ENCODE assay signal across 1 cellular context in genomic region chr10:96043895-96044580, GRCh38.
TF ChIP-seq lines count a peak whose summit lies in the region.

No MANE protein-coding gene starts in this region.

TF ChIP-seq in H1, 55 proteins besides CTCF, POLR2A, EP300 and RAD21:
- TF ChIP-seq KDM4A (IDR thresholded peaks at IDR 0.05; ENCODE audit: low read depth, low read length, severe bottlenecking) = peak; percentile 22
- TF ChIP-seq POLR2AphosphoS5 (IDR thresholded peaks at IDR 0.05; ENCODE audit: low read depth, low read length) = 0 out of 2 replicates have a peak, but pooled peaks have one; percentile 21
- TF ChIP-seq TAF1 (IDR thresholded peaks at IDR 0.05; ENCODE audit: low read depth, low read length) = peak; percentile 28; the same call in 1 of the 2 replicates
- no peak for TF ChIP-seq CHD7 (IDR thresholded peaks at IDR 0.05; ENCODE audit: insufficient replicate concordance, low read length)
- peak; percentile 12; the same call in 1 of the 2 replicates for TF ChIP-seq RBBP5 (IDR thresholded peaks at IDR 0.05; ENCODE audit: borderline replicate concordance, low read depth, low read length)
- no peak for TF ChIP-seq ATF3 (IDR thresholded peaks at IDR 0.05; ENCODE audit: insufficient read depth, low read depth, low read length)
- peak; percentile 40; the same call in 1 of the 2 replicates for TF ChIP-seq SUZ12 (IDR thresholded peaks at IDR 0.05; ENCODE audit: low read length)
- TF ChIP-seq JUN (IDR thresholded peaks at IDR 0.05; ENCODE audit: low read depth, low read length) = no peak
- TF ChIP-seq CREB1 (IDR thresholded peaks at IDR 0.05) = peak; percentile 59
- TF ChIP-seq ASH2L (IDR thresholded peaks at IDR 0.05; ENCODE audit: low read length) = peak; percentile 69
- TF ChIP-seq EZH2 (IDR thresholded peaks at IDR 0.05; ENCODE audit: low read depth, low read length, severe bottlenecking) = peak; percentile 24
- TF ChIP-seq FOSL1 (IDR thresholded peaks at IDR 0.05; ENCODE audit: insufficient read depth, low read depth, low read length) = no peak
